ENCODE assay signal across 8 cellular contexts in genomic region chrX:39815621-39816020, GRCh38.
DNase-seq lines count a peak whose midpoint lies in the region; ATAC-seq and TF ChIP-seq lines count a peak whose summit lies in the region.

No MANE protein-coding gene starts in this region.

- in situ Hi-C loops in brain microvascular endothelial cell (cut with HindIII; ENCODE audit: low pct_ligation_motif_present, low sequenced_read_pairs) = loop anchor here (25.0 kb wide), 1 partner anchor 97 kb away; no protein-coding TSS in a partner anchor

- H3K9me3 ChIP-seq in heart right ventricle (no peaks in the 10 kb centered on the region), vagina (no peaks in the 10 kb centered on the region)

- TF ChIP-seq CTCF in GM12875 (IDR thresholded peaks at IDR 0.05; ENCODE audit: borderline replicate concordance, insufficient read depth, low read depth, low read length) (0 out of 2 replicates have a peak, but pooled peaks have one; percentile 2), heart right ventricle (IDR thresholded peaks at IDR 0.05) (no peak), vagina (IDR thresholded peaks at IDR 0.05) (no peak), brain microvascular endothelial cell (IDR thresholded peaks at IDR 0.05; ENCODE audit: low read depth, low read length, missing control alignments) (no peak)

- intact Hi-C loops in heart right ventricle (cut with DNase I) = loop anchor here in 9 of 10 donors (5.0 to 10.0 kb wide), 14 partner anchors 81 to 449 kb away; partner anchors contain the start of gene BCOR (in 4 of the 9)
- intact Hi-C loops in vagina (cut with DNase I) = no loop called here

- DNase-seq in MV-4-11 (lab: John Stamatoyannopoulos, UW) = peak; percentile 90
- peak; percentile 12 for DNase-seq in activated naive CD8-positive, alpha-beta T cell treated with anti-CD3 and anti-CD28 coated beads for 36 hours
- DNase-seq in heart right ventricle = no peak
- no peak for DNase-seq in vagina (ENCODE audit: extremely low spot score in 2 of 2)
- no peak for DNase-seq in brain microvascular endothelial cell

- H3K9me3 Mint-ChIP-seq in activated naive CD8-positive, alpha-beta T cell treated with anti-CD3 and anti-CD28 coated beads for 36 hours = no peaks in the 10 kb centered on the region

- H3K4me1 ChIP-seq in heart right ventricle (peaks cover 0 to 25% (median 16%) of the 10 kb centered on the region in 9 donors), vagina (peaks cover 8% of the 10 kb centered on the region)

- TF ChIP-seq POLR2A in vagina (IDR thresholded peaks at IDR 0.05) = no peak

- peak; percentile 59 for ATAC-seq in GM21576 (IDR thresholded peaks at IDR 0.05; ENCODE audit: unreplicated experiment)
- ATAC-seq in GM21737 (IDR thresholded peaks at IDR 0.05; ENCODE audit: unreplicated experiment) = no peak
- no peak for ATAC-seq in heart right ventricle

- H3K4me3 ChIP-seq in GM12875 (ENCODE audit: low read depth, low read length) (no peak overlapping the region), heart right ventricle (no peak overlapping the region), vagina (no peak overlapping the region), brain microvascular endothelial cell (ENCODE audit: low read depth, low read length) (no peak overlapping the region)

- H3K27me3 Mint-ChIP-seq in activated naive CD8-positive, alpha-beta T cell treated with anti-CD3 and anti-CD28 coated beads for 36 hours = peaks cover 4% of the 10 kb centered on the region

- H3K36me3 Mint-ChIP-seq in activated naive CD8-positive, alpha-beta T cell treated with anti-CD3 and anti-CD28 coated beads for 36 hours = no peaks in the 10 kb centered on the region

- H3K36me3 ChIP-seq in heart right ventricle = no peaks in the 10 kb centered on the region
- H3K36me3 ChIP-seq in vagina = no peaks in the 10 kb centered on the region
- H3K36me3 ChIP-seq in brain microvascular endothelial cell (replicated peaks) = no peaks in the 10 kb centered on the region

- peaks cover 0 to 42% (median 0%) of the 10 kb centered on the region in 7 donors for H3K27me3 ChIP-seq in heart right ventricle
- no peaks in the 10 kb centered on the region for H3K27me3 ChIP-seq in vagina
- H3K27me3 ChIP-seq in brain microvascular endothelial cell (replicated peaks) = no peaks in the 10 kb centered on the region

- H3K27ac Mint-ChIP-seq in activated naive CD8-positive, alpha-beta T cell treated with anti-CD3 and anti-CD28 coated beads for 36 hours = peak overlapping the region; percentile 29

- H3K4me1 Mint-ChIP-seq in activated naive CD8-positive, alpha-beta T cell treated with anti-CD3 and anti-CD28 coated beads for 36 hours = peaks cover 25% of the 10 kb centered on the region

- H3K4me3 Mint-ChIP-seq in activated naive CD8-positive, alpha-beta T cell treated with anti-CD3 and anti-CD28 coated beads for 36 hours = no peak overlapping the region

- 100% methylated on average over 1 of the region's 1 CpG for WGBS in heart right ventricle, 2 donors

- H3K27ac ChIP-seq in heart right ventricle (no peak overlapping the region), vagina (no peak overlapping the region), brain microvascular endothelial cell (no peak overlapping the region)

Comparison
In these comparisons a context has a peak if more than half of its experiments do, and no peak if none do; other contexts are left out.
1. DNase-seq: peak in MV-4-11 (single experiment) and activated naive CD8-positive, alpha-beta T cell treated with anti-CD3 and anti-CD28 coated beads for 36 hours (single experiment); none in heart right ventricle (0 of 2), vagina (0 of 2) and brain microvascular endothelial cell (single experiment).